ENCODE assay signal across 17 cellular contexts in genomic region chr21:25871566-25871965, GRCh38.
DNase-seq lines count a peak whose midpoint lies in the region; ATAC-seq, FAIRE-seq and TF ChIP-seq lines count a peak whose summit lies in the region.
"Had no signal": no experiment of that assay in that cellular context is flagged by ENCODE, and none has a peak within 500 bp of the region (broad histone marks: within the 10 kb centered on the region; RNA-seq: fewer than 3 reads in every experiment).

No MANE protein-coding gene starts in this region.

- H3K27me3 Mint-ChIP-seq in type B pancreatic cell: peaks cover 3% of the 10 kb centered on the region
- H3K27me3 Mint-ChIP-seq: progenitor cell of endocrine pancreas had no signal

- H3K4me3 ChIP-seq in NB4 (ENCODE audit: low read depth, low read length) (no peak overlapping the region), upper lobe of left lung (no peak overlapping the region)
- H3K4me3 ChIP-seq: esophagus muscularis mucosa had no signal

- H3K27ac Mint-ChIP-seq in type B pancreatic cell: no peak overlapping the region
- H3K27ac Mint-ChIP-seq: CD4-positive, CD25-positive, alpha-beta regulatory T cell; progenitor cell of endocrine pancreas had no signal

- TF ChIP-seq CTCF in NB4 (IDR thresholded peaks at IDR 0.05; ENCODE audit: low read depth, low read length): no peak
- TF ChIP-seq CTCF in type B pancreatic cell (conservative IDR thresholded peaks at IDR 0.05): peak; percentile 13
- no peak for TF ChIP-seq CTCF in upper lobe of left lung (IDR thresholded peaks at IDR 0.05)

- no peak overlapping the region for H3K4me3 Mint-ChIP-seq in type B pancreatic cell
- H3K4me3 Mint-ChIP-seq: CD4-positive, CD25-positive, alpha-beta regulatory T cell had no signal

- peaks cover 10% of the 10 kb centered on the region for H3K4me1 Mint-ChIP-seq in type B pancreatic cell (ENCODE audit: unreplicated experiment)
- H3K4me1 Mint-ChIP-seq: CD4-positive, CD25-positive, alpha-beta regulatory T cell had no signal

- no peaks in the 10 kb centered on the region for H3K9me3 Mint-ChIP-seq in type B pancreatic cell
- H3K9me3 Mint-ChIP-seq: CD4-positive, CD25-positive, alpha-beta regulatory T cell had no signal

- no peaks in the 10 kb centered on the region for H3K4me1 ChIP-seq in upper lobe of left lung
- H3K4me1 ChIP-seq: esophagus muscularis mucosa had no signal

- no peak overlapping the region for H3K27ac ChIP-seq in upper lobe of left lung
- H3K27ac ChIP-seq: esophagus muscularis mucosa had no signal

- H3K27me3 ChIP-seq in upper lobe of left lung: no peaks in the 10 kb centered on the region
- H3K27me3 ChIP-seq: esophagus muscularis mucosa had no signal

- DNase-seq in stimulated activated CD4-positive, alpha-beta T cell treated with anti-CD3 and anti-CD28 coated beads, Interleukin-15, amount 100 ng/mL, for 24 hours: peak; percentile 13
- DNase-seq in stimulated activated CD4-positive, alpha-beta T cell treated with anti-CD3 and anti-CD28 coated beads, Interleukin-4, amount 100 ng/mL, for 4 hours: no peak
- DNase-seq in NB4 (ENCODE audit: low read depth) (peak; percentile 2), dermis blood vessel endothelial cell (peak; percentile 26), type B pancreatic cell (ENCODE audit: extremely low spot score, unreplicated experiment) (no peak), upper lobe of left lung (no peak), HTR-8/SVneo (ENCODE audit: insufficient read length, low spot score) (no peak)
- DNase-seq: activated effector memory CD4-positive, alpha-beta T cell treated with Interleukin-2 at 50 U/mL for 16 hours; CD4-positive, CD25-positive, alpha-beta regulatory T cell; midbrain; NCI-H1436; NK-92 treated with Interleukin-12 subunit alpha and Interleukin-12 subunit beta, amount 100 ng/mL, for 24 hours; stimulated activated CD4-positive, alpha-beta T cell treated with anti-CD3 and anti-CD28 coated beads, Interleukin-4, amount 100 ng/mL, for 1 hour had no signal

- no peak for TF ChIP-seq EP300 in upper lobe of left lung (IDR thresholded peaks at IDR 0.05)

- ATAC-seq in upper lobe of left lung (ENCODE audit: low FRiP score in 2 of 2) (no peak), GM18519 (IDR thresholded peaks at IDR 0.05; ENCODE audit: low FRiP score, unreplicated experiment) (no peak)
- ATAC-seq: activated CD4-positive, CD25-positive, alpha-beta regulatory T cell treated with anti-CD3 and anti-CD28 coated beads, Interleukin-2, amount 50 U/mL, for 24 hours had no signal

- FAIRE-seq in HTR-8/SVneo (lab: Jason Lieb, UNC): no peak

- no peaks in the 10 kb centered on the region for H3K9me3 ChIP-seq in upper lobe of left lung
- H3K9me3 ChIP-seq: esophagus muscularis mucosa had no signal

- 92 to 97% methylated on average over 3 of the region's 3 CpGs for WGBS in upper lobe of left lung, 2 donors

- peaks cover 9% of the 10 kb centered on the region for H3K36me3 Mint-ChIP-seq in type B pancreatic cell
- H3K36me3 Mint-ChIP-seq: CD4-positive, CD25-positive, alpha-beta regulatory T cell had no signal

- TF ChIP-seq POLR2A in NB4 (IDR thresholded peaks at IDR 0.05; ENCODE audit: extremely low read depth, insufficient read length) (no peak), upper lobe of left lung (IDR thresholded peaks at IDR 0.05) (no peak)

- no peaks in the 10 kb centered on the region for H3K36me3 ChIP-seq in upper lobe of left lung
- H3K36me3 ChIP-seq: esophagus muscularis mucosa had no signal

Comparison
In these comparisons a context has a peak if more than half of its experiments do, and no peak if none do; other contexts are left out.
1. DNase-seq: peak in stimulated activated CD4-positive, alpha-beta T cell treated with anti-CD3 and anti-CD28 coated beads, Interleukin-15, amount 100 ng/mL, for 24 hours (single experiment), NB4 (single experiment) and dermis blood vessel endothelial cell (single experiment); none in stimulated activated CD4-positive, alpha-beta T cell treated with anti-CD3 and anti-CD28 coated beads, Interleukin-4, amount 100 ng/mL, for 4 hours (0 of 2), type B pancreatic cell (single experiment), upper lobe of left lung (0 of 2) and HTR-8/SVneo (single experiment).